18 cellular contexts compared by ENCODE assay signal in genomic region chr5:1507961-1508678, GRCh38. TPM values are rescaled to one million over a fixed set of nuclear protein-coding genes. Genes with fewer than 3 reads are reported as not detected.
DNase-seq lines count a peak whose midpoint lies in the region; ATAC-seq lines count a peak whose summit lies in the region.
"Had no signal": no experiment of that assay in that cellular context is flagged by ENCODE, and none has a peak within 500 bp of the region (broad histone marks: within the 10 kb centered on the region; RNA-seq: fewer than 3 reads in every experiment).

No MANE protein-coding gene starts in this region.

- H2BK15ac ChIP-seq in neuronal stem cell (ENCODE audit: low read length), result no peak overlapping the region

- WGBS in neuronal stem cell (ENCODE audit: extremely low coverage in 2 of 2, insufficient read length in 2 of 2, insufficient replicate concordance in 1 of 2), 2 donors, result no CpG with 5 or more reads among the region's 23 CpGs

- H3K4me2 ChIP-seq in neuronal stem cell (ENCODE audit: insufficient read depth, low read length, poor library complexity, severe bottlenecking), result no peak overlapping the region
- H3K4me2 ChIP-seq: SK-N-SH had no signal

- H3K36me3 Mint-ChIP-seq in activated T-helper 2 cell treated with anti-CD3 and anti-CD28 coated beads, Interferon-gamma antibody, Interleukin-2, Interleukin-4, amounts not matched to agents 10 μg/mL and 5 μg/mL and 100 μg/mL, durations not matched to agents 14 hours and 24 hours and 36 hours (ENCODE audit: low read depth), result peaks cover 10% of the 10 kb centered on the region
- H3K36me3 Mint-ChIP-seq: activated naive CD4-positive, alpha-beta T cell treated with anti-CD3 and anti-CD28 coated beads, Interleukin-2, amount 50 U/mL, for 24 hours had no signal

- no peaks in the 10 kb centered on the region for H3K27me3 ChIP-seq in neuronal stem cell (ENCODE audit: control insufficient read depth in 3 of 3, insufficient read depth in 3 of 3, low read depth in 1 of 3, low read length in 3 of 3)
- H3K27me3 ChIP-seq: pancreas had no signal

- DNase-seq in stimulated activated CD4-positive, alpha-beta T cell treated with anti-CD3 and anti-CD28 coated beads, Interleukin-4, amount 100 ng/mL, for 1 hour, result peak; percentile 1
- no peak for DNase-seq in stimulated activated CD4-positive, alpha-beta T cell treated with anti-CD3 and anti-CD28 coated beads, Interleukin-4, amount 100 ng/mL, for 4 hours
- DNase-seq in cardiac septum (ENCODE audit: low spot score) (peak; percentile 57), neuronal stem cell (ENCODE audit: low spot score) (no peak), SKM-1 (lab: John Stamatoyannopoulos, UW; ENCODE audit: unreplicated experiment) (no peak)
- DNase-seq in activated T-helper 2 cell treated with anti-CD3 and anti-CD28 coated beads, Interferon-gamma antibody, Interleukin-2, Interleukin-4, amounts not matched to agents 10 μg/mL and 5 μg/mL and 100 μg/mL, durations not matched to agents 14 hours and 24 hours and 36 hours (ENCODE audit: low spot score), result no peak
- no peak for DNase-seq in stimulated activated naive CD8-positive, alpha-beta T cell treated with anti-CD3 and anti-CD28 coated beads, Interleukin-15, Interleukin-2, amounts not matched to agents 100 U/mL and 50 U/mL, for 24 hours
- DNase-seq: foreskin melanocyte, GF-D8, Karpas-422, midbrain, NCI-H1694 treated with DMSO at 0.1 percent for 48 hours, NCI-H510A treated with DMSO at 0.1 percent for 48 hours, SK-N-SH had no signal

- no peak overlapping the region for H3K9ac ChIP-seq in neuronal stem cell (ENCODE audit: low read depth, low read length, poor library complexity)
- H3K9ac ChIP-seq: SK-N-SH had no signal

- no peak overlapping the region for H2AK5ac ChIP-seq in neuronal stem cell (ENCODE audit: low read depth, low read length)

- H3K27me3 Mint-ChIP-seq in activated T-helper 2 cell treated with anti-CD3 and anti-CD28 coated beads, Interferon-gamma antibody, Interleukin-2, Interleukin-4, amounts not matched to agents 10 μg/mL and 5 μg/mL and 100 μg/mL, durations not matched to agents 14 hours and 24 hours and 36 hours (ENCODE audit: low read depth), result no peaks in the 10 kb centered on the region
- H3K27me3 Mint-ChIP-seq: activated naive CD4-positive, alpha-beta T cell treated with anti-CD3 and anti-CD28 coated beads, Interleukin-2, amount 50 U/mL, for 24 hours had no signal

- peaks cover 0 to 2% of the 10 kb centered on the region in 2 donors for H3K9me3 ChIP-seq in neuronal stem cell (replicated peaks in 1 of 2; ENCODE audit: control insufficient read depth in 2 of 2, insufficient read depth in 1 of 2, low read depth in 1 of 2, low read length in 2 of 2)
- H3K9me3 ChIP-seq: pancreas, SK-N-SH had no signal

- H3K18ac ChIP-seq in neuronal stem cell (ENCODE audit: low read length), result no peak overlapping the region

- no peak overlapping the region for H3K27ac ChIP-seq in neuronal stem cell (replicated peaks; ENCODE audit: low read length)
- H3K27ac ChIP-seq: HL-60, pancreas had no signal

- no peak overlapping the region for H3K4me3 ChIP-seq in neuronal stem cell (ENCODE audit: low read length in 2 of 2)
- H3K4me3 ChIP-seq: pancreas had no signal

- H4K91ac ChIP-seq in neuronal stem cell (ENCODE audit: low read depth, low read length, poor library complexity), result no peak overlapping the region

- peak overlapping the region; percentile 84 for H3K14ac ChIP-seq in neuronal stem cell (ENCODE audit: low read length)

- peaks cover 6% of the 10 kb centered on the region for H3K4me1 Mint-ChIP-seq in activated T-helper 2 cell treated with anti-CD3 and anti-CD28 coated beads, Interferon-gamma antibody, Interleukin-2, Interleukin-4, amounts not matched to agents 10 μg/mL and 5 μg/mL and 100 μg/mL, durations not matched to agents 14 hours and 24 hours and 36 hours (ENCODE audit: low read depth)

- H3K4ac ChIP-seq in neuronal stem cell (ENCODE audit: low read length), result no peak overlapping the region

- no peak overlapping the region for H2BK5ac ChIP-seq in neuronal stem cell (ENCODE audit: low read length)

- no peak for ATAC-seq in stimulated activated naive CD8-positive, alpha-beta T cell treated with anti-CD3 and anti-CD28 coated beads, Interleukin-15, Interleukin-2, amounts not matched to agents 100 U/mL and 50 U/mL, for 24 hours
- ATAC-seq in HG03039 (IDR thresholded peaks at IDR 0.05; ENCODE audit: unreplicated experiment), result no peak
- ATAC-seq: pancreas had no signal

- no peaks in the 10 kb centered on the region for H3K9me3 Mint-ChIP-seq in activated T-helper 2 cell treated with anti-CD3 and anti-CD28 coated beads, Interferon-gamma antibody, Interleukin-2, Interleukin-4, amounts not matched to agents 10 μg/mL and 5 μg/mL and 100 μg/mL, durations not matched to agents 14 hours and 24 hours and 36 hours
- H3K9me3 Mint-ChIP-seq: activated naive CD4-positive, alpha-beta T cell treated with anti-CD3 and anti-CD28 coated beads, Interleukin-2, amount 50 U/mL, for 24 hours had no signal

- no peak overlapping the region for H3K23ac ChIP-seq in neuronal stem cell (ENCODE audit: low read depth, low read length, poor library complexity)

- H3K4me3 Mint-ChIP-seq in activated T-helper 2 cell treated with anti-CD3 and anti-CD28 coated beads, Interferon-gamma antibody, Interleukin-2, Interleukin-4, amounts not matched to agents 10 μg/mL and 5 μg/mL and 100 μg/mL, durations not matched to agents 14 hours and 24 hours and 36 hours (ENCODE audit: low read depth), result no peak overlapping the region
- H3K4me3 Mint-ChIP-seq: activated naive CD4-positive, alpha-beta T cell treated with anti-CD3 and anti-CD28 coated beads, Interleukin-2, amount 50 U/mL, for 24 hours had no signal

- no peak overlapping the region for H4K8ac ChIP-seq in neuronal stem cell (ENCODE audit: low read depth, low read length)

- H2BK12ac ChIP-seq in neuronal stem cell (ENCODE audit: low read length), result no peak overlapping the region

- H2AFZ ChIP-seq in neuronal stem cell (ENCODE audit: low read length), result no peak overlapping the region

- peaks cover 13 to 59% of the 10 kb centered on the region in 2 donors for H3K36me3 ChIP-seq in neuronal stem cell (replicated peaks in 1 of 2; ENCODE audit: control insufficient read depth in 2 of 2, insufficient read depth in 2 of 2, low read length in 2 of 2)
- H3K36me3 ChIP-seq: pancreas had no signal

- peaks cover 37% of the 10 kb centered on the region for H3K79me1 ChIP-seq in neuronal stem cell (ENCODE audit: low read depth, low read length)

- H3K4me1 ChIP-seq in neuronal stem cell (ENCODE audit: control insufficient read depth in 2 of 2, insufficient read depth in 1 of 2, low read depth in 1 of 2, low read length in 2 of 2), result peaks cover 0 to 13% of the 10 kb centered on the region in 2 donors
- H3K4me1 ChIP-seq: pancreas had no signal

- no peak overlapping the region for H3K27ac Mint-ChIP-seq in activated T-helper 2 cell treated with anti-CD3 and anti-CD28 coated beads, Interferon-gamma antibody, Interleukin-2, Interleukin-4, amounts not matched to agents 10 μg/mL and 5 μg/mL and 100 μg/mL, durations not matched to agents 14 hours and 24 hours and 36 hours
- H3K27ac Mint-ChIP-seq: activated naive CD4-positive, alpha-beta T cell treated with anti-CD3 and anti-CD28 coated beads, Interleukin-2, amount 50 U/mL, for 24 hours had no signal

- intact Hi-C loops in cardiac septum (cut with DNase I), result no loop called here
- intact Hi-C loops in activated T-helper 2 cell treated with anti-CD3 and anti-CD28 coated beads, Interferon-gamma antibody, Interleukin-2, Interleukin-4, amounts not matched to agents 10 μg/mL and 5 μg/mL and 100 μg/mL, durations not matched to agents 14 hours and 24 hours and 36 hours (cut with micrococcal nuclease), result no loop called here

- H2BK120ac ChIP-seq in neuronal stem cell (ENCODE audit: low read depth, low read length), result no peak overlapping the region

RNA-seq across cellular contexts. Expression of gene LPCAT1, which starts 15.6 kb away (rescaled TPM):
- 14.7 TPM for total RNA-seq in cardiac septum
- polyA plus RNA-seq in neuronal stem cell (2013, experiment 1 of 2), result 92.2 TPM
- 93.4 TPM for polyA plus RNA-seq in neuronal stem cell (2013, experiment 2 of 2)
- 78.4 and 79.0 TPM in 2 replicates for total RNA-seq in activated T-helper 2 cell treated with anti-CD3 and anti-CD28 coated beads, Interferon-gamma antibody, Interleukin-2, Interleukin-4, amounts not matched to agents 10 μg/mL and 5 μg/mL and 100 μg/mL, durations not matched to agents 14 hours and 24 hours and 36 hours

Comparison
In these comparisons a context has a peak if more than half of its experiments do, and no peak if none do; other contexts are left out.
1. DNase-seq: peak in stimulated activated CD4-positive, alpha-beta T cell treated with anti-CD3 and anti-CD28 coated beads, Interleukin-4, amount 100 ng/mL, for 1 hour (single experiment) and cardiac septum (single experiment); none in stimulated activated CD4-positive, alpha-beta T cell treated with anti-CD3 and anti-CD28 coated beads, Interleukin-4, amount 100 ng/mL, for 4 hours (0 of 2), neuronal stem cell (single experiment), activated T-helper 2 cell treated with anti-CD3 and anti-CD28 coated beads, Interferon-gamma antibody, Interleukin-2, Interleukin-4, amounts not matched to agents 10 μg/mL and 5 μg/mL and 100 μg/mL, durations not matched to agents 14 hours and 24 hours and 36 hours (single experiment), SKM-1 (single experiment) and stimulated activated naive CD8-positive, alpha-beta T cell treated with anti-CD3 and anti-CD28 coated beads, Interleukin-15, Interleukin-2, amounts not matched to agents 100 U/mL and 50 U/mL, for 24 hours (single experiment).